In genomic region chr12:57053901-57054300, GRCh38 we compare ENCODE assay signal across 3 cellular contexts. TPM values are rescaled to one million over a fixed set of nuclear protein-coding genes. Genes with fewer than 3 reads are reported as not detected.
"Had no signal": no experiment of that assay in that cellular context is flagged by ENCODE, and none has a peak within 500 bp of the region (broad histone marks: within the 10 kb centered on the region; RNA-seq: fewer than 3 reads in every experiment).

No MANE protein-coding gene starts in this region.

RNA-seq across cellular contexts. Expression of gene MYO1A, which starts 4.0 kb away (rescaled TPM):
- total RNA-seq: M059J, NCI-H460 had no signal

RNA-seq across cellular contexts. Expression of gene TAC3, which starts 37.6 kb away (rescaled TPM):
- total RNA-seq: M059J, MCF 10A, NCI-H460 had no signal
